ENCODE assay signal across 9 cellular contexts in genomic region chr19:16197622-16198362, GRCh38. TPM values are rescaled to one million over a fixed set of nuclear protein-coding genes. Genes with fewer than 3 reads are reported as not detected.
DNase-seq lines count a peak whose midpoint lies in the region; ATAC-seq, FAIRE-seq and TF ChIP-seq lines count a peak whose summit lies in the region.
"Had no signal": no experiment of that assay in that cellular context is flagged by ENCODE, and none has a peak within 500 bp of the region (broad histone marks: within the 10 kb centered on the region; RNA-seq: fewer than 3 reads in every experiment).

AP1M1 (plus strand) TSS chr19:16197911; CDS start chr19:16198027, 116 bp downstream.

- TF ChIP-seq CTCF in AG09319 (IDR thresholded peaks at IDR 0.05; ENCODE audit: low read depth, low read length) (no peak), kidney (IDR thresholded peaks at IDR 0.05; ENCODE audit: borderline replicate concordance, extremely low read depth, insufficient read depth) (no peak)

- FAIRE-seq in kidney (lab: Jason Lieb, UNC), result no peak
- FAIRE-seq: colon had no signal

- peak within 1 kb of the TSS; percentile 85 to 95 for H3K4me3 ChIP-seq in kidney (ENCODE audit: low read length in 2 of 2)

- peaks cover 17 to 26% of the 10 kb centered on the region in 2 donors for H3K4me1 ChIP-seq in kidney (ENCODE audit: control insufficient read depth in 1 of 2, insufficient read depth in 1 of 2, low read depth in 1 of 2, low read length in 2 of 2)

- peaks cover 2 to 7% of the 10 kb centered on the region in 2 donors for H3K36me3 ChIP-seq in kidney (ENCODE audit: control insufficient read depth in 1 of 2, insufficient read depth in 2 of 2, low read length in 2 of 2)

- peak; percentile 95 for DNase-seq in AG09319 (ENCODE audit: extremely low read depth, low read depth)
- peak; percentile 97 for DNase-seq in NCI-H446 treated with DMSO at 0.1 percent for 48 hours (lab: John Stamatoyannopoulos, UW)
- DNase-seq in activated CD4-positive, CD25-positive, alpha-beta regulatory T cell treated with anti-CD3 and anti-CD28 coated beads, Interleukin-2, amount 50 U/mL, for 72 hours, result peak; percentile 99
- DNase-seq in cerebellar nuclear complex (lab: John Stamatoyannopoulos, UW), result peak; percentile 65 to 90
- DNase-seq in kidney, result peak; percentile 99
- peak; percentile 99 for DNase-seq in stimulated activated CD4-positive, alpha-beta T cell treated with anti-CD3 and anti-CD28 coated beads, Interleukin-15, amount 100 ng/mL, for 24 hours

- no peaks in the 10 kb centered on the region for H3K9me3 ChIP-seq in kidney (ENCODE audit: control insufficient read depth in 1 of 2, low read length in 2 of 2)

- ATAC-seq in GM19035 (IDR thresholded peaks at IDR 0.05; ENCODE audit: unreplicated experiment) (peak; percentile 89), HG03354 (IDR thresholded peaks at IDR 0.05; ENCODE audit: poor library complexity, severe bottlenecking, unreplicated experiment) (peak; percentile 83)

- peak within 1 kb of the TSS; percentile 56 to 74 for H3K27ac ChIP-seq in kidney (ENCODE audit: low read depth in 2 of 2, low read length in 2 of 2)

- intact Hi-C loops in kidney (cut with DNase I), result no loop called here

- peak within 1 kb of the TSS; percentile 45 to 86 for H3K9ac ChIP-seq in kidney (ENCODE audit: low read length in 2 of 2)

RNA-seq across cellular contexts. Expression of gene AP1M1, which starts in this region (rescaled TPM):
- total RNA-seq in kidney, result 67.8 TPM
- 56.0 TPM for polyA plus RNA-seq in kidney (ENCODE audit: insufficient read depth, low read depth, low replicate concordance)

Comparison
In these comparisons a context has a peak if more than half of its experiments do, and no peak if none do; other contexts are left out.
1. Peak in every context shown above with its lines: DNase-seq, ATAC-seq, H3K4me3 ChIP-seq and H3K27ac ChIP-seq.